Comparison of ENCODE assay signal across 17 cellular contexts in genomic region chr1:30904962-30905335, GRCh38.
"Had no signal": no experiment of that assay in that cellular context is flagged by ENCODE, and none has a peak within 500 bp of the region (broad histone marks: within the 10 kb centered on the region; RNA-seq: fewer than 3 reads in every experiment).

No MANE protein-coding gene starts in this region.

- H3K36me3 Mint-ChIP-seq: stimulated activated naive B cell treated with anti-CD40 and anti-IgM and Interleukin-4, amounts not matched to agents 10 μg/mL and 1 μg/mL and 100 μg/mL, for 72 hours; T-cell had no signal

- DNase-seq: activated CD4-positive, CD25-positive, alpha-beta regulatory T cell treated with anti-CD3 and anti-CD28 coated beads, Interleukin-2, amount 50 U/mL, for 72 hours; activated naive CD4-positive, alpha-beta T cell treated with anti-CD3 and anti-CD28 coated beads for 36 hours; activated naive CD8-positive, alpha-beta T cell treated with anti-CD3 and anti-CD28 coated beads, Interleukin-2, amount 50 U/mL, for 24 hours; dorsolateral prefrontal cortex; erythroblast; nephron progenitor cell; pancreas; retina; stimulated activated CD4-positive, alpha-beta T cell treated with anti-CD3 and anti-CD28 coated beads, Interleukin-15, amount 100 ng/mL, for 24 hours; stimulated activated CD4-positive, alpha-beta T cell treated with anti-CD3 and anti-CD28 coated beads, Interleukin-4, amount 100 ng/mL, for 1 hour; stimulated activated naive B cell treated with anti-CD40 and anti-IgM and Interleukin-4, amounts not matched to agents 10 μg/mL and 1 μg/mL and 100 μg/mL, for 72 hours; T-cell; T1000; upper lobe of left lung had no signal

- H3K27me3 ChIP-seq: cardiac muscle cell, dorsolateral prefrontal cortex, pancreas had no signal

- H3K27ac ChIP-seq: cardiac muscle cell, pancreas, SK-N-MC had no signal

- H3K9me3 Mint-ChIP-seq: activated naive CD4-positive, alpha-beta T cell treated with anti-CD3 and anti-CD28 coated beads for 36 hours; activated naive CD8-positive, alpha-beta T cell treated with anti-CD3 and anti-CD28 coated beads, Interleukin-2, amount 50 U/mL, for 24 hours; activated T-helper 17 cell treated with anti-CD3 and anti-CD28 coated beads, Interleukin-2, amount 50 U/mL, for 72 hours; nephron progenitor cell; stimulated activated naive B cell treated with anti-CD40 and anti-IgM and Interleukin-4, amounts not matched to agents 10 μg/mL and 1 μg/mL and 100 μg/mL, for 72 hours; T-cell had no signal

- H3K9me3 ChIP-seq: pancreas, upper lobe of left lung had no signal

- H3K4me3 Mint-ChIP-seq: activated naive CD4-positive, alpha-beta T cell treated with anti-CD3 and anti-CD28 coated beads for 36 hours; activated naive CD8-positive, alpha-beta T cell treated with anti-CD3 and anti-CD28 coated beads, Interleukin-2, amount 50 U/mL, for 24 hours; activated T-helper 17 cell treated with anti-CD3 and anti-CD28 coated beads, Interleukin-2, amount 50 U/mL, for 72 hours; stimulated activated naive B cell treated with anti-CD40 and anti-IgM and Interleukin-4, amounts not matched to agents 10 μg/mL and 1 μg/mL and 100 μg/mL, for 72 hours; T-cell had no signal

- H3K4me3 ChIP-seq: cardiac muscle cell, pancreas, SK-N-MC, upper lobe of left lung had no signal

- H3K27ac Mint-ChIP-seq: activated naive CD4-positive, alpha-beta T cell treated with anti-CD3 and anti-CD28 coated beads for 36 hours; activated naive CD8-positive, alpha-beta T cell treated with anti-CD3 and anti-CD28 coated beads, Interleukin-2, amount 50 U/mL, for 24 hours; activated T-helper 17 cell treated with anti-CD3 and anti-CD28 coated beads, Interleukin-2, amount 50 U/mL, for 72 hours; nephron progenitor cell; stimulated activated naive B cell treated with anti-CD40 and anti-IgM and Interleukin-4, amounts not matched to agents 10 μg/mL and 1 μg/mL and 100 μg/mL, for 72 hours; T-cell had no signal

- H3K36me3 ChIP-seq: cardiac muscle cell, pancreas, upper lobe of left lung had no signal

- ATAC-seq: activated T-helper 17 cell treated with anti-CD3 and anti-CD28 coated beads, Interleukin-2, amount 50 U/mL, for 72 hours; pancreas; stimulated activated naive B cell treated with anti-CD40 and anti-IgM and Interleukin-4, amounts not matched to agents 10 μg/mL and 1 μg/mL and 100 μg/mL, for 72 hours; T-cell had no signal
